ENCODE assay signal across 9 cellular contexts in the genomic region with DNA sequence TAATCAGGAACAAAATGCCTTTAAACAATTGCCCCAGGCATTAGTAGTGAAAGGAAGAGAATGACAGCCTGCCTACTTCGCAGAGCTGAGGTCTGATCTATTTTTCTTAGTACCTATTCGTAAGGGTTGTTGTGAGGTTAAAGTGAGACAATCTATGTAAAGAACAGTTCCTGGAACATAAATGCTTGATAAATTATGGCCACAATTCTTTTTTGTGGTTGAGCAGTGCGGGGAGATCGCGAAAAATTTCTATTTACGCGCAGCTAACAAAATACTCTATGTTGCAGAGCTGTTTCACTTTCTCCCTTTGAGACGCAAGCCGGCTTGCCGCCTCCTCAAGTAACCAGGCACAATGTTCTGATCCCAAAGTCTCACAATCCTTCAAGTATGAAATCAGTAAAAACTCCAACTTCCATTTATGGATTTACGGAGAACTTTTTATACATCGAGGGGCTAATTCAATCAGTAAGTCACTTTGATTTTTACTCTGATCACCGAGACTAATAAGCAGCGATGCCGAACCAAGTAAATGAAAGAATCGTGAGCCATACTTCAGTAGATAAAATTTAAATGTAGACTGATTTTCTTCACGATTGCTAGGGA. TPM values are rescaled to one million over a fixed set of nuclear protein-coding genes. Genes with fewer than 3 reads are reported as not detected.
DNase-seq lines count a peak whose midpoint lies in the region; ATAC-seq and TF ChIP-seq lines count a peak whose summit lies in the region.
"Had no signal": no experiment of that assay in that cellular context is flagged by ENCODE, and none has a peak within 500 bp of the region (broad histone marks: within the 10 kb centered on the region; RNA-seq: fewer than 3 reads in every experiment).

No MANE protein-coding gene starts in this region.

- DNase-seq in CD14-positive monocyte (ENCODE audit: low spot score) (no peak), HCT116 (ENCODE audit: low read depth, low spot score) (no peak), RWPE2 (ENCODE audit: low spot score) (no peak), nucleus accumbens (lab: John Stamatoyannopoulos, UW) (peak in 35 of 56 donors; percentile 2 to 70 (median 23)), upper lobe of left lung (peak in 1 of 2 donors; percentile 63)
- peak; percentile 46 for DNase-seq in activated naive CD4-positive, alpha-beta T cell treated with anti-CD3 and anti-CD28 coated beads, Interleukin-2, amount 50 U/mL, for 16 hours

- H3K4me3 Mint-ChIP-seq in CD14-positive monocyte: peak overlapping the region; percentile 91 to 99

- H3K4me2 ChIP-seq in HCT116 (ENCODE audit: low read length): peak overlapping the region; percentile 97

- TF ChIP-seq CTCF in CD14-positive monocyte (IDR thresholded peaks at IDR 0.05) (no peak), HCT116 (IDR thresholded peaks at IDR 0.05 in 2 of 3, conservative IDR thresholded peaks at IDR 0.05 in 1 of 3; ENCODE audit: borderline replicate concordance in 1 of 3, insufficient read depth in 1 of 3, low read depth in 2 of 3, low read length in 2 of 3) (no peak), RWPE2 (IDR thresholded peaks at IDR 0.05; ENCODE audit: poor library complexity, severe bottlenecking) (no peak), gastroesophageal sphincter (IDR thresholded peaks at IDR 0.05) (no peak), upper lobe of left lung (IDR thresholded peaks at IDR 0.05) (no peak)

- peaks cover 20% of the 10 kb centered on the region for H3K79me2 ChIP-seq in HCT116 (ENCODE audit: insufficient read depth, low read length)

- H3K4me3 ChIP-seq in HCT116 (replicated peaks in 1 of 2; ENCODE audit: low read depth in 1 of 2, low read length in 2 of 2) (peak overlapping the region; percentile 86 to 89), RWPE2 (ENCODE audit: severe bottlenecking) (peak overlapping the region; percentile 80), gastroesophageal sphincter (peak overlapping the region; percentile 85 to 96), upper lobe of left lung (peak overlapping the region; percentile 2 to 96 (median 88))

- RAD21 ChIA-PET in HCT116 (lab: Charles Lee; ENCODE audit: low non-redundant PET in 1 of 2, low total read pairs in 2 of 2, uncharacterized antibody in 2 of 2, unreplicated experiment in 2 of 2): interaction anchor here (0.7 to 1.1 kb wide), 3 partner anchors 66 to 97 kb away, joined by 3 to 4 read pairs (median 3); a partner anchor contains a TSS

- no peaks in the 10 kb centered on the region for H3K27me3 ChIP-seq in HCT116 (ENCODE audit: insufficient read depth, low read length)
- no peaks in the 10 kb centered on the region for H3K27me3 ChIP-seq in RWPE2 (ENCODE audit: insufficient read depth, poor library complexity, severe bottlenecking)
- no peaks in the 10 kb centered on the region for H3K27me3 ChIP-seq in gastroesophageal sphincter
- H3K27me3 ChIP-seq in upper lobe of left lung: no peaks in the 10 kb centered on the region

- H3K9me3 Mint-ChIP-seq in CD14-positive monocyte: peaks cover 0 to 4% (median 0%) of the 10 kb centered on the region in 7 donors

- WGBS in gastroesophageal sphincter (ENCODE audit: low coverage in 1 of 2), 2 donors: 0% methylated on average over 17 of the region's 17 CpGs
- 0 to 1% methylated on average over 17 of the region's 17 CpGs for WGBS in upper lobe of left lung, 2 donors

- peaks cover 28% of the 10 kb centered on the region for H3K4me1 Mint-ChIP-seq in CD14-positive monocyte

- H3K9me3 ChIP-seq in HCT116 (ENCODE audit: control insufficient read depth in 1 of 2, insufficient read depth in 1 of 2, low read depth in 1 of 2, low read length in 2 of 2): no peaks in the 10 kb centered on the region
- no peaks in the 10 kb centered on the region for H3K9me3 ChIP-seq in RWPE2 (ENCODE audit: severe bottlenecking)
- H3K9me3 ChIP-seq in gastroesophageal sphincter: no peaks in the 10 kb centered on the region
- no peaks in the 10 kb centered on the region for H3K9me3 ChIP-seq in upper lobe of left lung

- H3K27ac ChIP-seq in HCT116 (ENCODE audit: low read depth, low read length) (no peak overlapping the region), RWPE2 (ENCODE audit: poor library complexity, severe bottlenecking) (peak overlapping the region; percentile 89), gastroesophageal sphincter (peak overlapping the region; percentile 85 to 100 (median 100)), upper lobe of left lung (peak overlapping the region; percentile 98 to 100 (median 100))

- H3K9me2 ChIP-seq in HCT116 (ENCODE audit: insufficient read depth): no peaks in the 10 kb centered on the region

- TF ChIP-seq POLR2A in HCT116 (IDR thresholded peaks at IDR 0.05; ENCODE audit: borderline replicate concordance, extremely low read depth, insufficient read depth, insufficient read length) (no peak), gastroesophageal sphincter (IDR thresholded peaks at IDR 0.05) (peak; percentile 48 to 51), upper lobe of left lung (IDR thresholded peaks at IDR 0.05) (peak in 3 of 4 donors; percentile 19 to 64 (median 37))

- H3K36me3 ChIP-seq in HCT116 (ENCODE audit: control insufficient read depth in 1 of 2, insufficient read depth in 2 of 2, low read length in 2 of 2): peaks cover 6 to 11% of the 10 kb centered on the region in 2 experiments; a peak in 3 of 4 replicates
- H3K36me3 ChIP-seq in RWPE2 (ENCODE audit: low read depth): peaks cover 30% of the 10 kb centered on the region
- H3K36me3 ChIP-seq in gastroesophageal sphincter: peaks cover 0 to 11% of the 10 kb centered on the region in 2 donors
- peaks cover 4 to 19% (median 11%) of the 10 kb centered on the region in 4 donors for H3K36me3 ChIP-seq in upper lobe of left lung

- intact Hi-C loops in CD14-positive monocyte (cut with micrococcal nuclease) (loop anchor here (5.0 to 10.0 kb wide), 5 partner anchors 42 to 275 kb away; a partner anchor contains a TSS), HCT116 (cut with micrococcal nuclease) (no loop called here)

- H3K4me1 ChIP-seq in HCT116 (ENCODE audit: control insufficient read depth in 1 of 2, insufficient read depth in 2 of 2, low read length in 2 of 2): peaks cover 3 to 23% of the 10 kb centered on the region in 2 experiments; a peak in 3 of 4 replicates
- peaks cover 15% of the 10 kb centered on the region for H3K4me1 ChIP-seq in RWPE2 (ENCODE audit: insufficient read depth, poor library complexity, severe bottlenecking)
- peaks cover 3 to 29% (median 19%) of the 10 kb centered on the region in 3 donors for H3K4me1 ChIP-seq in gastroesophageal sphincter
- peaks cover 17 to 23% (median 18%) of the 10 kb centered on the region in 4 donors for H3K4me1 ChIP-seq in upper lobe of left lung

- TF ChIP-seq RAD21 in HCT116 (IDR thresholded peaks at IDR 0.05; ENCODE audit: low read depth): no peak

- H3K27me3 Mint-ChIP-seq in CD14-positive monocyte (ENCODE audit: low read depth in 3 of 3): peaks cover 0 to 2% (median 2%) of the 10 kb centered on the region in 3 donors

- peak overlapping the region; percentile 99 for H2AFZ ChIP-seq in HCT116 (ENCODE audit: low read depth, low read length, poor library complexity, severe bottlenecking)

- H3K36me3 Mint-ChIP-seq in CD14-positive monocyte: peaks cover 24 to 26% of the 10 kb centered on the region in 2 donors

- no peak for TF ChIP-seq EP300 in gastroesophageal sphincter (IDR thresholded peaks at IDR 0.05)
- no peak for TF ChIP-seq EP300 in upper lobe of left lung (IDR thresholded peaks at IDR 0.05)

- CTCF ChIA-PET in HCT116 (lab: Charles Lee): interaction anchor here (1.1 kb wide), 2 partner anchors 96 to 97 kb away, joined by 5 to 6 read pairs; no protein-coding TSS in a partner anchor

- H3K9ac ChIP-seq in HCT116 (ENCODE audit: low read length): peak overlapping the region; percentile 91

- ATAC-seq in HCT116 (no peak), RWPE2 (ENCODE audit: low read depth) (0 out of 3 replicates have a peak, but pooled peaks have one; percentile 12), gastroesophageal sphincter (no peak), upper lobe of left lung (ENCODE audit: low FRiP score in 2 of 2) (peak in 1 of 2 donors; percentile 22), GM18520 (IDR thresholded peaks at IDR 0.05; ENCODE audit: unreplicated experiment) (no peak)

- H3K27ac Mint-ChIP-seq in CD14-positive monocyte: peak overlapping the region; percentile 96 to 99 (median 98)

- H4K20me1 ChIP-seq in HCT116 (ENCODE audit: insufficient read depth): no peaks in the 10 kb centered on the region

- POLR2A ChIA-PET in HCT116 (lab: Charles Lee): interaction anchor here (0.8 to 1.4 kb wide), 9 partner anchors 8 to 96 kb away, joined by 3 to 9 read pairs (median 6); no protein-coding TSS in a partner anchor

- BruUV-seq in HCT116 (replicated peaks; lab: Mats Ljungman, UMichigan): TSS peak; percentile 91

TF ChIP-seq in HCT116, 20 proteins besides CTCF, POLR2A, EP300 and RAD21 (continues in another document):
- TF ChIP-seq, protein P1, sequence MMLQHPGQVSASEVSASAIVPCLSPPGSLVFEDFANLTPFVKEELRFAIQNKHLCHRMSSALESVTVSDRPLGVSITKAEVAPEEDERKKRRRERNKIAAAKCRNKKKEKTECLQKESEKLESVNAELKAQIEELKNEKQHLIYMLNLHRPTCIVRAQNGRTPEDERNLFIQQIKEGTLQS (IDR thresholded peaks at IDR 0.05): no peak
- no peak for TF ChIP-seq ZFX (IDR thresholded peaks at IDR 0.05)
- no peak for TF ChIP-seq FOSL1 (IDR thresholded peaks at IDR 0.05; ENCODE audit: low read depth)
- TF ChIP-seq, protein P2, sequence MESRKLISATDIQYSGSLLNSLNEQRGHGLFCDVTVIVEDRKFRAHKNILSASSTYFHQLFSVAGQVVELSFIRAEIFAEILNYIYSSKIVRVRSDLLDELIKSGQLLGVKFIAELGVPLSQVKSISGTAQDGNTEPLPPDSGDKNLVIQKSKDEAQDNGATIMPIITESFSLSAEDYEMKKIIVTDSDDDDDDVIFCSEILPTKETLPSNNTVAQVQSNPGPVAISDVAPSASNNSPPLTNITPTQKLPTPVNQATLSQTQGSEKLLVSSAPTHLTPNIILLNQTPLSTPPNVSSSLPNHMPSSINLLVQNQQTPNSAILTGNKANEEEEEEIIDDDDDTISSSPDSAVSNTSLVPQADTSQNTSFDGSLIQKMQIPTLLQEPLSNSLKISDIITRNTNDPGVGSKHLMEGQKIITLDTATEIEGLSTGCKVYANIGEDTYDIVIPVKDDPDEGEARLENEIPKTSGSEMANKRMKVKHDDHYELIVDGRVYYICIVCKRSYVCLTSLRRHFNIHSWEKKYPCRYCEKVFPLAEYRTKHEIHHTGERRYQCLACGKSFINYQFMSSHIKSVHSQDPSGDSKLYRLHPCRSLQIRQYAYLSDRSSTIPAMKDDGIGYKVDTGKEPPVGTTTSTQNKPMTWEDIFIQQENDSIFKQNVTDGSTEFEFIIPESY (IDR thresholded peaks at IDR 0.05; ENCODE audit: extremely low read depth, insufficient replicate concordance, low read length): no peak
- no peak for TF ChIP-seq YY1 (IDR thresholded peaks at IDR 0.05; ENCODE audit: extremely low read depth, insufficient replicate concordance, low read depth, low read length)

RNA-seq across cellular contexts. Expression of a gene that starts 0.8 kb away (rescaled TPM):
- polyA plus RNA-seq in CD14-positive monocyte: 100 to 1,000 TPM; 348 to 398 TPM
- total RNA-seq in HCT116 (2021; ENCODE audit: unreplicated experiment) (66.8 TPM), gastroesophageal sphincter (100 to 1,000 TPM; 316 to 349 (median 331) TPM), upper lobe of left lung (100 to 1,000 TPM in 5 of 6 donors, 10 to 100 TPM in 1; 96.4 to 238 (median 167) TPM)
- polyA plus RNA-seq in HCT116 (2012): 27.9 and 40.8 TPM in 2 replicates

RNA-seq across cellular contexts. Expression of a gene that starts 38.2 kb away (rescaled TPM):
- under 1 TPM in 1 of 2 donors, not detected in 1; 0.04 TPM for polyA plus RNA-seq in CD14-positive monocyte
- total RNA-seq in HCT116 (2021; ENCODE audit: unreplicated experiment) (not detected), gastroesophageal sphincter (1 to 10 TPM in 2 of 4 donors, under 1 TPM in 2; 0.74 to 1.4 (median 1.1) TPM), upper lobe of left lung (under 1 TPM in 5 of 6 donors, not detected in 1; 0.10 to 0.89 (median 0.23) TPM)
- not detected in 2 replicates for polyA plus RNA-seq in HCT116 (2012)
- total RNA-seq: T-helper 1 cell treated with Interleukin-12 subunit alpha and Interleukin-12 subunit beta and Interleukin-4 antibody, amounts not matched to agents 30 ng/mL and 1 ng/mL, for 36 hours had no signal

Comparison
In these comparisons a context has a peak if more than half of its experiments do, and no peak if none do; other contexts are left out.
1. DNase-seq: peak in activated naive CD4-positive, alpha-beta T cell treated with anti-CD3 and anti-CD28 coated beads, Interleukin-2, amount 50 U/mL, for 16 hours (single experiment) and nucleus accumbens (35 of 56); none in CD14-positive monocyte (single experiment), HCT116 (single experiment) and RWPE2 (single experiment).
2. Peak in every context shown above with its lines, with median percentiles within 50 percentile points of each other: H3K4me3 ChIP-seq.